16 cellular contexts compared by ENCODE assay signal in the genomic region with DNA sequence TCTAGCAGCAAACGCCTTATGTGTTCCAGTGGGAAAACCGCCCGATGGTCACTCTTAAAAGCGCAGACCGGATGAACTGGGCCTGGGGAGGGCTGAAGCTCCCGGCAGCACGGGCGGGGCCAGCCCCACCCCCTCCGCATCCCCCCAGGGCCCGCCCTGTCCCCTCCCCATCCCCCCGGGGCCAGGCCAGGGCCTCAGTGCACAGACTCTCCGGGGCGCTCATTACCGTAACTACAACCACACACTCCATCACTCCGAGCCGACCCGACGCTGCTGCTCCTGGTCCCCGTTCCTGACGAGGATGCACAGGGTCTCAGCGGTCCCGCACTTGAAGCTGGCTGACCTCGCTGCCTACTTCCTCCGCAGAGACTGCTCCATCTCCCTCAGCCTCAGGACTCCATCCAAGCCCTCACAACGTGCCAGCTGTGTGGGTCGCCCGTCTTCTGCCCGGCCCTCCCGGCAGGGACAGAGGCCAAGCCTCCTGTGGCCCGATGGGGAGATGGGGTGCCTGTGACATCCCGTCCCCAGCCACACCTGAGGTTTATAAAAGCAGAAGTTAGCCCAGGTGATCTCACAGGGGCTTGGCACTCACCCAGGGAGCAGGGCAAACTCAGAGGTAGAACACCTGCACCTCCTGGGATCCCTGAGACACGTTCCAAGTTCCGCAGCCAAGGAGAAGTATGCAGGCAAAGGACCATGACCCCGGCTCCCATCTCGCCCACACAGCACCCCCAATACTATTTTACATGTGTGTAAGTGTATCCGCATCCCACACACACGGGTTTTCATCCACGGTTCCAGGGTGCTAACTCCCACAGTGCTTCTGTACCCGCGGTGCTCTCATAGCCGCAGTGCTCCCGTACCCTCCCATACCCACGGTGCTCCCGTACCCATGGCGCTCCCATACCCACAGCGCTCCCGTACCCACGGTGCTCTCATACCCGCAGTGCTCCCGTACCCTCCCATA. TPM values are rescaled to one million over a fixed set of nuclear protein-coding genes. Genes with fewer than 3 reads are reported as not detected.
DNase-seq lines count a peak whose midpoint lies in the region; ATAC-seq, FAIRE-seq and TF ChIP-seq lines count a peak whose summit lies in the region.
"Had no signal": no experiment of that assay in that cellular context is flagged by ENCODE, and none has a peak within 500 bp of the region (broad histone marks: within the 10 kb centered on the region; RNA-seq: fewer than 3 reads in every experiment).

No MANE protein-coding gene starts in this region.

- TF ChIP-seq CTCF in left ventricle myocardium inferior (IDR thresholded peaks at IDR 0.05; ENCODE audit: borderline replicate concordance) (no peak), chondrocyte (IDR thresholded peaks at IDR 0.05) (no peak), lung (IDR thresholded peaks at IDR 0.05; ENCODE audit: control extremely low read depth, extremely low read depth) (no peak)

- intact Hi-C loops in left ventricle myocardium superior (cut with micrococcal nuclease) (no loop called here), left ventricle myocardium inferior (cut with micrococcal nuclease) (no loop called here)

- H3K4me1 ChIP-seq in left ventricle myocardium inferior (peaks cover 6% of the 10 kb centered on the region), lung (ENCODE audit: control insufficient read depth in 2 of 2, insufficient read depth in 2 of 2, low read length in 2 of 2) (no peaks in the 10 kb centered on the region)

- H3K4me1 Mint-ChIP-seq in chondrocyte (ENCODE audit: low read depth) = no peaks in the 10 kb centered on the region

- peak; percentile 59 for FAIRE-seq in urothelium cell line (lab: Jason Lieb, UNC)

- H3K9me3 Mint-ChIP-seq in chondrocyte (ENCODE audit: low read depth) = no peaks in the 10 kb centered on the region
- H3K9me3 Mint-ChIP-seq: activated T-cell treated with anti-CD3 and anti-CD28 coated beads, Interleukin-2, amount 50 U/mL, for 24 hours had no signal

- no peak overlapping the region for H3K4me3 ChIP-seq in left ventricle myocardium inferior
- no peak overlapping the region for H3K4me3 ChIP-seq in lung

- H3K36me3 ChIP-seq in left ventricle myocardium inferior (peaks cover 51% of the 10 kb centered on the region), lung (ENCODE audit: control insufficient read depth in 2 of 2, insufficient read depth in 2 of 2, low read length in 2 of 2) (peaks cover 0 to 62% of the 10 kb centered on the region in 2 donors)

- peak; percentile 40 for ATAC-seq in left ventricle myocardium superior
- ATAC-seq in lung (ENCODE audit: insufficient read depth, low FRiP score) = no peak

- 95 to 96% methylated on average over 50 of the region's 50 CpGs for WGBS in lung, 2 donors

- no peak overlapping the region for H3K27ac Mint-ChIP-seq in chondrocyte (ENCODE audit: unreplicated experiment)

- peak; percentile 22 for DNase-seq in left ventricle myocardium superior
- DNase-seq in left ventricle myocardium inferior = no peak
- peak; percentile 68 for DNase-seq in chondrocyte (ENCODE audit: low spot score)
- DNase-seq in lung (ENCODE audit: low spot score) = peak; percentile 25
- DNase-seq in urothelium cell line (ENCODE audit: low spot score) = no peak
- DNase-seq in T-helper 1 cell = no peak
- no peak for DNase-seq in NOMO-1 treated with dmso at 0.1 percent for 144 hours (lab: John Stamatoyannopoulos, UW; ENCODE audit: unreplicated experiment)
- DNase-seq in OCI-M2 (lab: John Stamatoyannopoulos, UW; ENCODE audit: unreplicated experiment) = no peak
- DNase-seq: activated CD4-positive, CD25-positive, alpha-beta regulatory T cell; activated T-cell treated with anti-CD3 and anti-CD28 coated beads, Interleukin-2, amount 50 U/mL, for 24 hours; amygdala; dermis blood vessel endothelial cell; hippocampal formation; KBM-7; NCI-H1105 treated with DMSO at 0.1 percent for 48 hours had no signal

- H3K27me3 ChIP-seq in left ventricle myocardium inferior (ENCODE audit: low read depth) (no peaks in the 10 kb centered on the region), lung (ENCODE audit: control insufficient read depth, insufficient read depth) (no peaks in the 10 kb centered on the region)
- H3K27me3 ChIP-seq: neutrophil had no signal

- peaks cover 20% of the 10 kb centered on the region for H3K36me3 Mint-ChIP-seq in chondrocyte (ENCODE audit: low read depth)

- H3K27ac ChIP-seq in left ventricle myocardium inferior (replicated peaks) (no peak overlapping the region), lung (ENCODE audit: low read depth in 1 of 2, low read length in 1 of 2) (no peak overlapping the region)
- H3K27ac ChIP-seq: neutrophil had no signal

- H3K9me3 ChIP-seq in left ventricle myocardium inferior (replicated peaks) = no peaks in the 10 kb centered on the region
- no peaks in the 10 kb centered on the region for H3K9me3 ChIP-seq in lung (ENCODE audit: control insufficient read depth in 2 of 2, insufficient read depth in 1 of 2, low read length in 1 of 2)

- no peaks in the 10 kb centered on the region for H3K27me3 Mint-ChIP-seq in chondrocyte (ENCODE audit: low read depth)
- H3K27me3 Mint-ChIP-seq: activated T-cell treated with anti-CD3 and anti-CD28 coated beads, Interleukin-2, amount 50 U/mL, for 24 hours had no signal

- H3K4me3 Mint-ChIP-seq in chondrocyte (ENCODE audit: unreplicated experiment) = no peak overlapping the region
- H3K4me3 Mint-ChIP-seq: activated T-cell treated with anti-CD3 and anti-CD28 coated beads, Interleukin-2, amount 50 U/mL, for 24 hours had no signal

RNA-seq across cellular contexts. Expression of gene SLC66A2, which starts 36.0 kb away (rescaled TPM):
- total RNA-seq in left ventricle myocardium superior = 28.9 TPM
- total RNA-seq in left ventricle myocardium inferior = 27.4 TPM
- 27.6 to 32.1 TPM (median 29.1 TPM) in 3 replicates for total RNA-seq in chondrocyte
- 10 to 100 TPM; 26.5 to 69.8 TPM for total RNA-seq in lung
- 10 to 100 TPM; 54.9 to 71.8 TPM for polyA plus RNA-seq in lung

RNA-seq across cellular contexts. Expression of gene HSBP1L1, which starts 49.0 kb away (rescaled TPM):
- total RNA-seq in left ventricle myocardium superior (14.5 TPM), left ventricle myocardium inferior (12.2 TPM), chondrocyte (0.99 to 5.4 TPM (median 5.1 TPM) in 3 replicates), lung (10 to 100 TPM; 30.6 to 37.9 TPM)
- 10 to 100 TPM; 23.2 to 80.9 TPM for polyA plus RNA-seq in lung

Comparison
In these comparisons a context has a peak if more than half of its experiments do, and no peak if none do; other contexts are left out.
1. DNase-seq: peak in left ventricle myocardium superior (single experiment), chondrocyte (single experiment) and lung (single experiment); none in left ventricle myocardium inferior (single experiment), urothelium cell line (single experiment), T-helper 1 cell (0 of 5), NOMO-1 treated with dmso at 0.1 percent for 144 hours (single experiment) and OCI-M2 (single experiment).